ENCODE assay signal across 12 cellular contexts in genomic region chr1:72281144-72281543, GRCh38. TPM values are rescaled to one million over a fixed set of nuclear protein-coding genes. Genes with fewer than 3 reads are reported as not detected.
A peak's percentile ranks its signal among the peaks of the same experiment; 100 is the strongest.
DNase-seq lines count a peak whose midpoint lies in the region; ATAC-seq and TF ChIP-seq lines count a peak whose summit lies in the region.
"Had no signal": no experiment of that assay in that cellular context is flagged by ENCODE, and none has a peak within 500 bp of the region (broad histone marks: within the 10 kb centered on the region; RNA-seq: fewer than 3 reads in every experiment).

No MANE protein-coding gene starts in this region.

- WGBS in hepatocyte (ENCODE audit: low lambda C conversion rate, missing lambda C conversion rate) = 44% methylated on average over 2 of the region's 2 CpGs

- no peak overlapping the region for H2AFZ ChIP-seq in hepatocyte

- no peak overlapping the region for H3K4me3 ChIP-seq in hepatocyte
- H3K4me3 ChIP-seq: cardiac muscle cell had no signal

- H3K4me2 ChIP-seq in hepatocyte = peak overlapping the region; percentile 92

- no peaks in the 10 kb centered on the region for H3K79me2 ChIP-seq in hepatocyte

- no peaks in the 10 kb centered on the region for H3K9me2 ChIP-seq in hepatocyte (replicated peaks; ENCODE audit: insufficient read depth)

- H3K9me3 ChIP-seq in hepatocyte (ENCODE audit: low read depth) = no peaks in the 10 kb centered on the region
- H3K9me3 ChIP-seq: BLaER1 treated with 17β-estradiol and CSF1 and Interleukin-3, amounts not matched to agents 10 nM and 100 nM; neutrophil had no signal

- no peak for TF ChIP-seq CTCF in hepatocyte (IDR thresholded peaks at IDR 0.05; ENCODE audit: poor library complexity)

- no peaks in the 10 kb centered on the region for H4K20me1 ChIP-seq in hepatocyte (ENCODE audit: insufficient read depth, poor library complexity, severe bottlenecking)

- H3K27ac ChIP-seq in hepatocyte (no peak overlapping the region), substantia nigra (ENCODE audit: low read depth, low read length, poor library complexity, severe bottlenecking) (peak overlapping the region; percentile 99)
- H3K27ac ChIP-seq: BLaER1 treated with 17β-estradiol and CSF1 and Interleukin-3, amounts not matched to agents 10 nM and 100 nM; cardiac muscle cell; neutrophil had no signal

- H3K27me3 ChIP-seq in hepatocyte = peaks cover 38% of the 10 kb centered on the region

- DNase-seq in SIG-M5 treated with dmso at 0.1 percent for 504 hours (lab: John Stamatoyannopoulos, UW; ENCODE audit: unreplicated experiment) (peak; percentile 36), SIG-M5 (lab: John Stamatoyannopoulos, UW) (no peak), SK-N-DZ (ENCODE audit: low spot score) (peak; percentile 8), hepatocyte (ENCODE audit: low spot score) (no peak), substantia nigra (lab: John Stamatoyannopoulos, UW) (peak in 2 of 49 donors; percentile 2 to 3), AML-193 (lab: John Stamatoyannopoulos, UW) (no peak), A172 (ENCODE audit: low spot score) (no peak)
- DNase-seq: T-helper 9 cell had no signal

- H3K4me1 ChIP-seq in hepatocyte (ENCODE audit: insufficient read depth) = no peaks in the 10 kb centered on the region

- ATAC-seq in HG02870 (IDR thresholded peaks at IDR 0.05; ENCODE audit: unreplicated experiment) = no peak

- H3K36me3 ChIP-seq in hepatocyte (replicated peaks; ENCODE audit: insufficient read depth, low read depth) = no peaks in the 10 kb centered on the region
- H3K36me3 ChIP-seq: BLaER1 treated with 17β-estradiol and CSF1 and Interleukin-3, amounts not matched to agents 10 nM and 100 nM; cardiac muscle cell; neutrophil had no signal

RNA-seq across cellular contexts. Expression of gene NEGR1, which starts 1.2 kb away (rescaled TPM):
- polyA plus RNA-seq in SK-N-DZ (2014; cell fraction: cytosol; rRNA removed) = 2.0 and 2.4 TPM in 2 replicates
- polyA plus RNA-seq in SK-N-DZ (2014; cell fraction: nucleus; rRNA removed) = 0.84 and 0.96 TPM in 2 replicates
- total RNA-seq in hepatocyte = 2.4 and 2.8 TPM in 2 replicates
- polyA plus RNA-seq in hepatocyte = 0.47 and 1.0 TPM in 2 replicates
- total RNA-seq in A172 (2014; rRNA removed; shearing (Covaris generic)) = 0.03 TPM in 1 of 2 replicates, not detected in the other

Comparison
In these comparisons a context has a peak if more than half of its experiments do, and no peak if none do; other contexts are left out.
1. DNase-seq: peak in SIG-M5 treated with dmso at 0.1 percent for 504 hours (single experiment) and SK-N-DZ (single experiment); none in SIG-M5 (single experiment), hepatocyte (single experiment), AML-193 (0 of 2) and A172 (single experiment).